In the genomic region with DNA sequence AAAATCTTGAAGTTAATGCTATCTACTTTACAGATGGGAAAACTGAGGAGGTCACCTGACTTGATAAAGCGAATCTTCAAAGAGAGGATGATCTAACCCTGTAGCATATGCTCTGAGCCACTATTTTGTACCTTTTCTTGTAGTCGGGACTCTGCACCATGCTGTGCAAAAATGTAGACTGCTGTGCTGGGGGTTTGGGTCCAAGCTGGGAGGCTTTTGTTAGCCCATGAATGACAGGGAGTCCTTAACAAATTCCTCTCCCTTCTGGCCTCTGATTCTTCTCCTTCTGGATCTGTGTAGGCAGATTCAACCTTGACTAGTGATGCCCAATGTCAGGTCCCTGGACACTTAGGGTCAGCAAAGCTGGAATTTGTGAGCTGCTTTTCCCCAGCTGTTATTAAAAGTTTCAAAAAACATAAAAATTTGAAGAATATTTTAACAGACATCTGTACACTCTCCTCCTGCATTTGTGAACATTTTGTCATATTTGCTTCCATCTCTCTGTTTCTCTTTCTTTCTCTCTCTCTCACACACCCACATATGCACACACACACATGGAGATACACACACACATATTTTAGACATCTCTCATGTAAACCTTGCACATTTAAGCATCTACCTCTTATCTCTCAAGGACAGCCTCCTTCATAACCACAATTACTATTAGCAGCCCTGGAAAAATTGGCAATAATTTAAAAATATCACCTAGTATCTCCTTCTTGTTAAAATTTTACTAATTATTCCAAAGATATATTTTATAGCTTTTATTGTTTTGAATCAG, we compare ENCODE assay signal across 1 cellular context.
TF ChIP-seq lines count a peak whose summit lies in the region.

No MANE protein-coding gene starts in this region.

TF ChIP-seq in GM23338, 12 proteins besides CTCF, POLR2A, EP300 and RAD21 (continued from another document):
- TF ChIP-seq, protein P1, sequence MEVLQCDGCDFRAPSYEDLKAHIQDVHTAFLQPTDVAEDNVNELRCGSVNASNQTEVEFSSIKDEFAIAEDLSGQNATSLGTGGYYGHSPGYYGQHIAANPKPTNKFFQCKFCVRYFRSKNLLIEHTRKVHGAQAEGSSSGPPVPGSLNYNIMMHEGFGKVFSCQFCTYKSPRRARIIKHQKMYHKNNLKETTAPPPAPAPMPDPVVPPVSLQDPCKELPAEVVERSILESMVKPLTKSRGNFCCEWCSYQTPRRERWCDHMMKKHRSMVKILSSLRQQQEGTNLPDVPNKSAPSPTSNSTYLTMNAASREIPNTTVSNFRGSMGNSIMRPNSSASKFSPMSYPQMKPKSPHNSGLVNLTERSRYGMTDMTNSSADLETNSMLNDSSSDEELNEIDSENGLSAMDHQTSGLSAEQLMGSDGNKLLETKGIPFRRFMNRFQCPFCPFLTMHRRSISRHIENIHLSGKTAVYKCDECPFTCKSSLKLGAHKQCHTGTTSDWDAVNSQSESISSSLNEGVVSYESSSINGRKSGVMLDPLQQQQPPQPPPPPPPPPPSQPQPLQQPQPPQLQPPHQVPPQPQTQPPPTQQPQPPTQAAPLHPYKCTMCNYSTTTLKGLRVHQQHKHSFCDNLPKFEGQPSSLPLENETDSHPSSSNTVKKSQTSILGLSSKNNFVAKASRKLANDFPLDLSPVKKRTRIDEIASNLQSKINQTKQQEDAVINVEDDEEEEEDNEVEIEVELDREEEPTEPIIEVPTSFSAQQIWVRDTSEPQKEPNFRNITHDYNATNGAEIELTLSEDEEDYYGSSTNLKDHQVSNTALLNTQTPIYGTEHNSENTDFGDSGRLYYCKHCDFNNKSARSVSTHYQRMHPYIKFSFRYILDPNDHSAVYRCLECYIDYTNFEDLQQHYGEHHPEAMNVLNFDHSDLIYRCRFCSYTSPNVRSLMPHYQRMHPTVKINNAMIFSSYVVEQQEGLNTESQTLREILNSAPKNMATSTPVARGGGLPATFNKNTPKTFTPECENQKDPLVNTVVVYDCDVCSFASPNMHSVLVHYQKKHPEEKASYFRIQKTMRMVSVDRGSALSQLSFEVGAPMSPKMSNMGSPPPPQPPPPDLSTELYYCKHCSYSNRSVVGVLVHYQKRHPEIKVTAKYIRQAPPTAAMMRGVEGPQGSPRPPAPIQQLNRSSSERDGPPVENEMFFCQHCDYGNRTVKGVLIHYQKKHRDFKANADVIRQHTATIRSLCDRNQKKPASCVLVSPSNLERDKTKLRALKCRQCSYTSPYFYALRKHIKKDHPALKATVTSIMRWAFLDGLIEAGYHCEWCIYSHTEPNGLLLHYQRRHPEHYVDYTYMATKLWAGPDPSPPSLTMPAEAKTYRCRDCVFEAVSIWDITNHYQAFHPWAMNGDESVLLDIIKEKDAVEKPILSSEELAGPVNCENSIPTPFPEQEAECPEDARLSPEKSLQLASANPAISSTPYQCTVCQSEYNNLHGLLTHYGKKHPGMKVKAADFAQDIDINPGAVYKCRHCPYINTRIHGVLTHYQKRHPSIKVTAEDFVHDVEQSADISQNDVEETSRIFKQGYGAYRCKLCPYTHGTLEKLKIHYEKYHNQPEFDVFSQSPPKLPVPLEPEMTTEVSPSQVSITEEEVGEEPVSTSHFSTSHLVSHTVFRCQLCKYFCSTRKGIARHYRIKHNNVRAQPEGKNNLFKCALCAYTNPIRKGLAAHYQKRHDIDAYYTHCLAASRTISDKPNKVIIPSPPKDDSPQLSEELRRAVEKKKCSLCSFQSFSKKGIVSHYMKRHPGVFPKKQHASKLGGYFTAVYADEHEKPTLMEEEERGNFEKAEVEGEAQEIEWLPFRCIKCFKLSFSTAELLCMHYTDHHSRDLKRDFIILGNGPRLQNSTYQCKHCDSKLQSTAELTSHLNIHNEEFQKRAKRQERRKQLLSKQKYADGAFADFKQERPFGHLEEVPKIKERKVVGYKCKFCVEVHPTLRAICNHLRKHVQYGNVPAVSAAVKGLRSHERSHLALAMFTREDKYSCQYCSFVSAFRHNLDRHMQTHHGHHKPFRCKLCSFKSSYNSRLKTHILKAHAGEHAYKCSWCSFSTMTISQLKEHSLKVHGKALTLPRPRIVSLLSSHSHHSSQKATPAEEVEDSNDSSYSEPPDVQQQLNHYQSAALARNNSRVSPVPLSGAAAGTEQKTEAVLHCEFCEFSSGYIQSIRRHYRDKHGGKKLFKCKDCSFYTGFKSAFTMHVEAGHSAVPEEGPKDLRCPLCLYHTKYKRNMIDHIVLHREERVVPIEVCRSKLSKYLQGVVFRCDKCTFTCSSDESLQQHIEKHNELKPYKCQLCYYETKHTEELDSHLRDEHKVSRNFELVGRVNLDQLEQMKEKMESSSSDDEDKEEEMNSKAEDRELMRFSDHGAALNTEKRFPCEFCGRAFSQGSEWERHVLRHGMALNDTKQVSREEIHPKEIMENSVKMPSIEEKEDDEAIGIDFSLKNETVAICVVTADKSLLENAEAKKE (CRISPR knock-in tag; IDR thresholded peaks at IDR 0.05): peak; percentile 72; the same call in 1 of the 2 replicates
- no peak for TF ChIP-seq STAT1 (IDR thresholded peaks at IDR 0.05; ENCODE audit: unreplicated experiment)
- TF ChIP-seq, protein P2, sequence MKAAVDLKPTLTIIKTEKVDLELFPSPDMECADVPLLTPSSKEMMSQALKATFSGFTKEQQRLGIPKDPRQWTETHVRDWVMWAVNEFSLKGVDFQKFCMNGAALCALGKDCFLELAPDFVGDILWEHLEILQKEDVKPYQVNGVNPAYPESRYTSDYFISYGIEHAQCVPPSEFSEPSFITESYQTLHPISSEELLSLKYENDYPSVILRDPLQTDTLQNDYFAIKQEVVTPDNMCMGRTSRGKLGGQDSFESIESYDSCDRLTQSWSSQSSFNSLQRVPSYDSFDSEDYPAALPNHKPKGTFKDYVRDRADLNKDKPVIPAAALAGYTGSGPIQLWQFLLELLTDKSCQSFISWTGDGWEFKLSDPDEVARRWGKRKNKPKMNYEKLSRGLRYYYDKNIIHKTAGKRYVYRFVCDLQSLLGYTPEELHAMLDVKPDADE (IDR thresholded peaks at IDR 0.05): no peak
